ENCODE assay signal across 21 cellular contexts in the genomic region with DNA sequence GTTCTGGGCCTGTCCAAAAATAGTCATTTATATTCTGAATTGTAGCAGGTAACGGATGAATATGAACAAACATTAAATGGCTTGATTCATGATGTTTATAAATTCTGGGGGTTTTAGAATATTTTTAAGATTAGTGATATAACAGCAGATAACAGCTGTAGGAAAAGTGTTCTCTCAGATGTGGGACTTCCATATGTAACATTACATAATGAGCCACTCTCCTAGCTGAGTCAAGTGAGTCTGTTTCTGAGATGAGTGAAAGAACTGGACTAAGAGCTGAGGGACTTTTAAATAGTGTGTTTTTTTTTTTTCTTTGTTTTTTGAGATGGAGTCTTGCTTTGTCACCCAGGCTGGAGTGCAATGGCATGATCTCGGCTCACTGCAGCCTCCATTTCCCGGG. TPM values are rescaled to one million over a fixed set of nuclear protein-coding genes. Genes with fewer than 3 reads are reported as not detected.
DNase-seq lines count a peak whose midpoint lies in the region; ATAC-seq and TF ChIP-seq lines count a peak whose summit lies in the region.
"Had no signal": no experiment of that assay in that cellular context is flagged by ENCODE, and none has a peak within 500 bp of the region (broad histone marks: within the 10 kb centered on the region; RNA-seq: fewer than 3 reads in every experiment).

No MANE protein-coding gene starts in this region.

- H3K27ac Mint-ChIP-seq in brain, result peak overlapping the region in 3 of 5 experiments; percentile 9 to 59 (median 28)
- H3K27ac Mint-ChIP-seq: CD4-positive, alpha-beta T cell had no signal

- H3K4me3 Mint-ChIP-seq in brain, result peak overlapping the region in 1 of 5 experiments; percentile 10
- H3K4me3 Mint-ChIP-seq: CD14-positive monocyte; CD4-positive, alpha-beta T cell; CD8-positive, alpha-beta memory T cell had no signal

- no peak for TF ChIP-seq CTCF in brain (conservative IDR thresholded peaks at IDR 0.05)

- H3K27me3 Mint-ChIP-seq in brain, result no peaks in the 10 kb centered on the region
- H3K27me3 Mint-ChIP-seq: CD4-positive, alpha-beta T cell; CD8-positive, alpha-beta memory T cell had no signal

- DNase-seq in HCEC 1CT (peak; percentile 42), LHCN-M2 (ENCODE audit: low read depth) (peak; percentile 50), superior temporal gyrus (ENCODE audit: extremely low spot score) (peak; percentile 48), SK-N-DZ (ENCODE audit: low spot score) (no peak), NOMO-1 treated with DMSO at 0.1 percent for 48 hours (lab: John Stamatoyannopoulos, UW; ENCODE audit: unreplicated experiment) (no peak)
- DNase-seq: 8988T; ACHN; AML-193; BE2C; CD4-positive, alpha-beta T cell; CD8-positive, alpha-beta memory T cell; DMS 273 treated with DMSO at 0.1 percent for 48 hours; DMS79; EL; GDM1; GOT3 had no signal

- H3K9me3 Mint-ChIP-seq in brain, result peaks cover 0 to 2% (median 0%) of the 10 kb centered on the region in 5 experiments
- H3K9me3 Mint-ChIP-seq: CD14-positive monocyte; CD4-positive, alpha-beta T cell; CD8-positive, alpha-beta memory T cell had no signal

- no peak for ATAC-seq in HG02759 (IDR thresholded peaks at IDR 0.05; ENCODE audit: unreplicated experiment)
- ATAC-seq: A549, GM12878 had no signal

- peaks cover 29% of the 10 kb centered on the region for H3K4me1 Mint-ChIP-seq in brain

- H3K36me3 Mint-ChIP-seq in brain, result peaks cover 59% of the 10 kb centered on the region

RNA-seq across cellular contexts. Expression of gene YEATS2, which starts 13.9 kb away (rescaled TPM):
- 28.3 and 29.2 TPM in 2 replicates for total RNA-seq in LHCN-M2 (2014; rRNA removed)
- polyA plus RNA-seq in LHCN-M2 (2012), result 13.7 TPM
- 23.4 TPM for polyA plus RNA-seq in brain (ENCODE audit: insufficient read depth, low read depth, low replicate concordance)
- 50.2 and 63.6 TPM in 2 replicates for polyA plus RNA-seq in SK-N-DZ (2014; cell fraction: cytosol; rRNA removed)
- polyA plus RNA-seq in SK-N-DZ (2014; cell fraction: nucleus; rRNA removed), result 60.2 and 75.8 TPM in 2 replicates

Comparison
In these comparisons a context has a peak if more than half of its experiments do, and no peak if none do; other contexts are left out.
1. DNase-seq: peak in HCEC 1CT (single experiment), LHCN-M2 (single experiment) and superior temporal gyrus (single experiment); none in SK-N-DZ (single experiment) and NOMO-1 treated with DMSO at 0.1 percent for 48 hours (single experiment).